8 cellular contexts compared by ENCODE assay signal in the genomic region with DNA sequence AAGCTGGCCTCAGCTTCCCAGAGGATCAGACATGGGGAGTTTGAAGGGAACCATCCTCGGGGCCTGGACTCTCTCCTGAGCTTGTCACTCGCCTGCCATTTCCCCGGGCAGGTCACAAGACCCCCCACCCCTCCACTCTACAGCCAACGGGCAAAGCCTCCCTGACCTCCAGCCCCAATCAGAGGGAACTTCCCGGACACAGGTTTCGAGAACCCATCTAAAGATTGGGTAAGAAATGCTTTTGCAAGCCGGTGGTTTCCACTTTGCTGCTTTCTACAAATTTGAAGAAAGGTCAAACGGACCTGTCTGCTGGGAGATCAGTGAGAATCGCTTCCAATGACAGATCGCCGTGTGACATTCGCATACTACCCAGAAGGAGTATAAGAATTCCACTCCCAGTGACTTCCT.
DNase-seq lines count a peak whose midpoint lies in the region; ATAC-seq and TF ChIP-seq lines count a peak whose summit lies in the region.

No MANE protein-coding gene starts in this region.

- H3K27me3 ChIP-seq in ACC112 (ENCODE audit: insufficient read depth, low read length), result no peaks in the 10 kb centered on the region
- no peaks in the 10 kb centered on the region for H3K27me3 ChIP-seq in rectal smooth muscle tissue (ENCODE audit: control insufficient read depth, insufficient read depth, low read length)

- H3K4me1 Mint-ChIP-seq in activated T-helper 17 cell treated with anti-CD3 and anti-CD28 coated beads, Interleukin-2, amount 50 U/mL, for 72 hours, result peaks cover 33% of the 10 kb centered on the region
- peaks cover 46% of the 10 kb centered on the region for H3K4me1 Mint-ChIP-seq in Calu3 (ENCODE audit: low read depth, unreplicated experiment)

- H3K9me3 Mint-ChIP-seq in activated T-helper 17 cell treated with anti-CD3 and anti-CD28 coated beads, Interleukin-2, amount 50 U/mL, for 72 hours, result no peaks in the 10 kb centered on the region
- peaks cover 3% of the 10 kb centered on the region for H3K9me3 Mint-ChIP-seq in Calu3 (ENCODE audit: low read depth, unreplicated experiment)

- peaks cover 9% of the 10 kb centered on the region for H3K27me3 Mint-ChIP-seq in activated T-helper 17 cell treated with anti-CD3 and anti-CD28 coated beads, Interleukin-2, amount 50 U/mL, for 72 hours
- peaks cover 20% of the 10 kb centered on the region for H3K27me3 Mint-ChIP-seq in Calu3 (ENCODE audit: unreplicated experiment)

- H3K36me3 Mint-ChIP-seq in activated T-helper 17 cell treated with anti-CD3 and anti-CD28 coated beads, Interleukin-2, amount 50 U/mL, for 72 hours (ENCODE audit: low read depth), result no peaks in the 10 kb centered on the region
- H3K36me3 Mint-ChIP-seq in Calu3 (ENCODE audit: insufficient read depth, unreplicated experiment), result peaks cover 8% of the 10 kb centered on the region

- no peak for DNase-seq in Calu3
- no peak for DNase-seq in NCI-H187 treated with DMSO at 0.1 percent for 48 hours (lab: John Stamatoyannopoulos, UW)
- DNase-seq in DMS 273 (lab: John Stamatoyannopoulos, UW; ENCODE audit: unreplicated experiment), result no peak

- no peak for TF ChIP-seq CTCF in Calu3 (IDR thresholded peaks at IDR 0.05; ENCODE audit: unreplicated experiment)

- H3K27ac ChIP-seq in ACC112 (ENCODE audit: low read depth, low read length) (peak overlapping the region; percentile 95), rectal smooth muscle tissue (ENCODE audit: low read depth, low read length) (no peak overlapping the region)

- no peaks in the 10 kb centered on the region for H3K79me2 ChIP-seq in ACC112 (ENCODE audit: control insufficient read depth, insufficient read depth, low read length, unreplicated experiment)

- peak overlapping the region; percentile 16 for H2AFZ ChIP-seq in ACC112 (ENCODE audit: low read length, unreplicated experiment)

- BruUV-seq in Calu3 (replicated peaks; lab: Mats Ljungman, UMichigan), result no TSS peak

- ATAC-seq in GM18909 (IDR thresholded peaks at IDR 0.05; ENCODE audit: poor library complexity, unreplicated experiment), result peak; percentile 46
- peak; percentile 38 for ATAC-seq in HG03066 (IDR thresholded peaks at IDR 0.05; ENCODE audit: low read depth, unreplicated experiment)
- peak; percentile 18 for ATAC-seq in activated T-helper 17 cell treated with anti-CD3 and anti-CD28 coated beads, Interleukin-2, amount 50 U/mL, for 72 hours (replicated peaks)

- H3K4me1 ChIP-seq in ACC112 (ENCODE audit: control insufficient read depth, insufficient read depth, low read length, unreplicated experiment), result peaks cover 28% of the 10 kb centered on the region
- peaks cover 5% of the 10 kb centered on the region for H3K4me1 ChIP-seq in rectal smooth muscle tissue (ENCODE audit: control insufficient read depth, insufficient read depth, low read length)

- H3K4me3 ChIP-seq in ACC112 (ENCODE audit: low read depth, low read length) (peak overlapping the region; percentile 69), rectal smooth muscle tissue (ENCODE audit: low read length) (peak overlapping the region; percentile 17)

- intact Hi-C loops in Calu3 (cut with micrococcal nuclease; ENCODE audit: unreplicated experiment), result no loop called here

- no peak overlapping the region for H3K9ac ChIP-seq in rectal smooth muscle tissue (ENCODE audit: low read length)

- peak overlapping the region; percentile 82 for H3K4me3 Mint-ChIP-seq in activated T-helper 17 cell treated with anti-CD3 and anti-CD28 coated beads, Interleukin-2, amount 50 U/mL, for 72 hours
- H3K4me3 Mint-ChIP-seq in Calu3 (ENCODE audit: low read depth, unreplicated experiment), result no peak overlapping the region

- CTCF ChIA-PET in Calu3 (lab: Charles Lee), result interaction anchor here (0.7 kb wide), 1 partner anchor 793 kb away, joined by 7 read pairs; no protein-coding TSS in a partner anchor

- no peaks in the 10 kb centered on the region for H3K36me3 ChIP-seq in ACC112 (ENCODE audit: insufficient read depth, low read length)
- H3K36me3 ChIP-seq in rectal smooth muscle tissue (ENCODE audit: control insufficient read depth, insufficient read depth, low read length), result no peaks in the 10 kb centered on the region

- H3K27ac Mint-ChIP-seq in activated T-helper 17 cell treated with anti-CD3 and anti-CD28 coated beads, Interleukin-2, amount 50 U/mL, for 72 hours, result peak overlapping the region; percentile 66
- no peak overlapping the region for H3K27ac Mint-ChIP-seq in Calu3 (ENCODE audit: unreplicated experiment)
